27 cellular contexts compared by ENCODE assay signal in genomic region chr21:42330380-42331336, GRCh38. TPM values are rescaled to one million over a fixed set of nuclear protein-coding genes. Genes with fewer than 3 reads are reported as not detected.
DNase-seq lines count a peak whose midpoint lies in the region; ATAC-seq and TF ChIP-seq lines count a peak whose summit lies in the region.
"Had no signal": no experiment of that assay in that cellular context is flagged by ENCODE, and none has a peak within 500 bp of the region (broad histone marks: within the 10 kb centered on the region; RNA-seq: fewer than 3 reads in every experiment).

No MANE protein-coding gene starts in this region.

- H3K27me3 Mint-ChIP-seq in activated naive CD8-positive, alpha-beta T cell treated with anti-CD3 and anti-CD28 coated beads, Interleukin-2, amount 10 ng/mL, durations not matched to agents 7 days and 5 days, result peaks cover 45% of the 10 kb centered on the region
- H3K27me3 Mint-ChIP-seq in activated naive CD8-positive, alpha-beta T cell treated with anti-CD3 and anti-CD28 coated beads, Interleukin-2, amount 50 U/mL, for 24 hours, result peaks cover 7% of the 10 kb centered on the region

- peak overlapping the region; percentile 3 for H3K27ac Mint-ChIP-seq in activated naive CD8-positive, alpha-beta T cell treated with anti-CD3 and anti-CD28 coated beads, Interleukin-2, amount 10 ng/mL, durations not matched to agents 7 days and 5 days
- no peak overlapping the region for H3K27ac Mint-ChIP-seq in activated naive CD8-positive, alpha-beta T cell treated with anti-CD3 and anti-CD28 coated beads, Interleukin-2, amount 50 U/mL, for 24 hours
- H3K27ac Mint-ChIP-seq: activated CD4-positive, alpha-beta memory T cell treated with anti-CD3 and anti-CD28 coated beads for 36 hours; activated naive CD4-positive, alpha-beta T cell treated with anti-CD3 and anti-CD28 coated beads, Interleukin-2, amount 50 U/mL, for 72 hours; activated T-cell treated with anti-CD3 and anti-CD28 coated beads, Interleukin-2, amount 50 U/mL, for 72 hours; HFFc6; stimulated activated naive CD8-positive, alpha-beta T cell treated with anti-CD3 and anti-CD28 coated beads, Interleukin-15, Interleukin-2, amounts not matched to agents 100 ng/mL and 50 ng/mL, for 24 hours; T-helper 2 cell treated with Interferon-gamma antibody and Interleukin-4, amounts not matched to agents 5 μg/mL and 100 μg/mL, for 36 hours had no signal

- H3K36me3 ChIP-seq in Loucy (ENCODE audit: insufficient read depth, low read length), result no peaks in the 10 kb centered on the region; the same call in 1 of the 2 replicates
- H3K36me3 ChIP-seq in hepatocyte (replicated peaks; ENCODE audit: insufficient read depth, low read depth), result no peaks in the 10 kb centered on the region
- H3K36me3 ChIP-seq: esophagus muscularis mucosa, tibial nerve had no signal

- no peak for DNase-seq in activated naive CD8-positive, alpha-beta T cell treated with anti-CD3 and anti-CD28 coated beads, Interleukin-2, amount 10 ng/mL, durations not matched to agents 7 days and 5 days
- no peak for DNase-seq in activated naive CD8-positive, alpha-beta T cell treated with anti-CD3 and anti-CD28 coated beads, Interleukin-2, amount 50 U/mL, for 24 hours
- no peak for DNase-seq in hepatocyte (ENCODE audit: low spot score)
- no peak for DNase-seq in iPS-NIHi7 (ENCODE audit: extremely low spot score)
- no peak for DNase-seq in RKO (ENCODE audit: low spot score)
- DNase-seq: activated CD4-positive, alpha-beta memory T cell treated with anti-CD3 and anti-CD28 coated beads for 36 hours; activated T-cell treated with anti-CD3 and anti-CD28 coated beads, Interleukin-2, amount 50 U/mL, for 72 hours; CD4-positive, CD25-positive, alpha-beta regulatory T cell; effector CD8-positive, alpha-beta T cell; HFFc6; kidney glomerular epithelial cell; mesenchymal stem cell; naive thymus-derived CD8-positive, alpha-beta T cell; NCI-H1694; NCI-H2227 treated with DMSO at 0.1 percent for 48 hours; SK-N-SH had no signal

- H3K4me1 ChIP-seq in Loucy (ENCODE audit: insufficient read depth, low read length, poor library complexity, severe bottlenecking) (no peaks in the 10 kb centered on the region), hepatocyte (ENCODE audit: insufficient read depth) (peaks cover 25% of the 10 kb centered on the region)
- H3K4me1 ChIP-seq: esophagus muscularis mucosa, parathyroid adenoma, tibial nerve had no signal

- no peak for ATAC-seq in activated naive CD8-positive, alpha-beta T cell treated with anti-CD3 and anti-CD28 coated beads, Interleukin-2, amount 10 ng/mL, durations not matched to agents 7 days and 5 days (ENCODE audit: low read depth)
- ATAC-seq in activated naive CD8-positive, alpha-beta T cell treated with anti-CD3 and anti-CD28 coated beads, Interleukin-2, amount 50 U/mL, for 24 hours, result no peak
- ATAC-seq in GM21619 (IDR thresholded peaks at IDR 0.05; ENCODE audit: unreplicated experiment) (no peak), HG03521 (IDR thresholded peaks at IDR 0.05; ENCODE audit: unreplicated experiment) (no peak)
- ATAC-seq: activated naive CD4-positive, alpha-beta T cell treated with anti-CD3 and anti-CD28 coated beads, Interleukin-2, amount 50 U/mL, for 72 hours; activated T-cell treated with anti-CD3 and anti-CD28 coated beads, Interleukin-2, amount 50 U/mL, for 72 hours; naive thymus-derived CD8-positive, alpha-beta T cell had no signal

- H3K9me3 Mint-ChIP-seq in activated naive CD8-positive, alpha-beta T cell treated with anti-CD3 and anti-CD28 coated beads, Interleukin-2, amount 10 ng/mL, durations not matched to agents 7 days and 5 days, result peaks cover 9% of the 10 kb centered on the region
- peaks cover 11% of the 10 kb centered on the region for H3K9me3 Mint-ChIP-seq in activated naive CD8-positive, alpha-beta T cell treated with anti-CD3 and anti-CD28 coated beads, Interleukin-2, amount 50 U/mL, for 24 hours

- POLR2A ChIA-PET in activated naive CD8-positive, alpha-beta T cell treated with anti-CD3 and anti-CD28 coated beads, Interleukin-2, amount 10 ng/mL, durations not matched to agents 7 days and 5 days (lab: Charles Lee), result no interaction called here

- H3K9me2 ChIP-seq in Loucy (replicated peaks; ENCODE audit: low read depth, low read length) (no peaks in the 10 kb centered on the region), hepatocyte (replicated peaks; ENCODE audit: insufficient read depth) (no peaks in the 10 kb centered on the region)
- H3K9me2 ChIP-seq: SK-N-SH had no signal

- no peaks in the 10 kb centered on the region for H3K4me1 Mint-ChIP-seq in activated naive CD8-positive, alpha-beta T cell treated with anti-CD3 and anti-CD28 coated beads, Interleukin-2, amount 10 ng/mL, durations not matched to agents 7 days and 5 days
- H3K4me1 Mint-ChIP-seq in activated naive CD8-positive, alpha-beta T cell treated with anti-CD3 and anti-CD28 coated beads, Interleukin-2, amount 50 U/mL, for 24 hours, result no peaks in the 10 kb centered on the region
- H3K4me1 Mint-ChIP-seq: CD4-positive, CD25-positive, alpha-beta regulatory T cell; naive thymus-derived CD8-positive, alpha-beta T cell had no signal

- H2AFZ ChIP-seq in Loucy (ENCODE audit: low read length) (no peak overlapping the region), hepatocyte (no peak overlapping the region)
- H2AFZ ChIP-seq: parathyroid adenoma had no signal

- H3K9ac ChIP-seq in Loucy (ENCODE audit: low read depth, low read length, poor library complexity, severe bottlenecking), result no peak overlapping the region
- H3K9ac ChIP-seq: parathyroid adenoma, SK-N-SH had no signal

- H3K27me3 ChIP-seq in Loucy (ENCODE audit: insufficient read depth, low read length, poor library complexity, severe bottlenecking) (no peaks in the 10 kb centered on the region), hepatocyte (no peaks in the 10 kb centered on the region)
- H3K27me3 ChIP-seq: tibial nerve had no signal

- no peak overlapping the region for H3K4me3 Mint-ChIP-seq in activated naive CD8-positive, alpha-beta T cell treated with anti-CD3 and anti-CD28 coated beads, Interleukin-2, amount 10 ng/mL, durations not matched to agents 7 days and 5 days
- no peak overlapping the region for H3K4me3 Mint-ChIP-seq in activated naive CD8-positive, alpha-beta T cell treated with anti-CD3 and anti-CD28 coated beads, Interleukin-2, amount 50 U/mL, for 24 hours
- H3K4me3 Mint-ChIP-seq: activated CD4-positive, alpha-beta memory T cell treated with anti-CD3 and anti-CD28 coated beads for 36 hours; activated T-cell treated with anti-CD3 and anti-CD28 coated beads, Interleukin-2, amount 50 U/mL, for 72 hours; HFFc6; naive thymus-derived CD8-positive, alpha-beta T cell; stimulated activated naive CD8-positive, alpha-beta T cell treated with anti-CD3 and anti-CD28 coated beads, Interleukin-15, Interleukin-2, amounts not matched to agents 100 ng/mL and 50 ng/mL, for 24 hours; T-helper 2 cell treated with Interferon-gamma antibody and Interleukin-4, amounts not matched to agents 5 μg/mL and 100 μg/mL, for 36 hours had no signal

- no peak overlapping the region for H3K4me3 ChIP-seq in Loucy (ENCODE audit: low read length, poor library complexity, severe bottlenecking)
- no peak overlapping the region for H3K4me3 ChIP-seq in hepatocyte
- H3K4me3 ChIP-seq: esophagus muscularis mucosa, tibial nerve had no signal

- no peak overlapping the region for H3K4me2 ChIP-seq in Loucy (ENCODE audit: low read depth, low read length, poor library complexity, severe bottlenecking)
- H3K4me2 ChIP-seq in hepatocyte, result peak overlapping the region; percentile 34
- H3K4me2 ChIP-seq: SK-N-SH had no signal

- H3K27ac ChIP-seq in hepatocyte, result peak overlapping the region; percentile 80
- H3K27ac ChIP-seq: esophagus muscularis mucosa, HL-60, parathyroid adenoma, tibial nerve had no signal

- peak; percentile 19; the same call in 1 of the 2 replicates for TF ChIP-seq CTCF in Loucy (conservative IDR thresholded peaks at IDR 0.05; ENCODE audit: low read length)
- TF ChIP-seq CTCF in hepatocyte (IDR thresholded peaks at IDR 0.05; ENCODE audit: poor library complexity), result no peak

- no peaks in the 10 kb centered on the region for H3F3A ChIP-seq in Loucy (ENCODE audit: low read depth)

- H3K79me2 ChIP-seq in Loucy (ENCODE audit: insufficient read depth, low read length) (no peaks in the 10 kb centered on the region), hepatocyte (no peaks in the 10 kb centered on the region)
- H3K79me2 ChIP-seq: parathyroid adenoma had no signal

- H3K9me3 ChIP-seq in Loucy (ENCODE audit: insufficient read depth, low read depth, low read length), result peaks cover 9% of the 10 kb centered on the region; the same call in 1 of the 2 replicates
- H3K9me3 ChIP-seq in hepatocyte (ENCODE audit: low read depth), result no peaks in the 10 kb centered on the region
- H3K9me3 ChIP-seq: SK-N-SH had no signal

- H4K20me1 ChIP-seq in Loucy (ENCODE audit: insufficient read depth, low read length, poor library complexity, severe bottlenecking) (no peaks in the 10 kb centered on the region), hepatocyte (ENCODE audit: insufficient read depth, poor library complexity, severe bottlenecking) (no peaks in the 10 kb centered on the region)

- 56% methylated on average over 4 of the region's 4 CpGs for WGBS in hepatocyte (ENCODE audit: low lambda C conversion rate, missing lambda C conversion rate)

- H3K36me3 Mint-ChIP-seq in activated naive CD8-positive, alpha-beta T cell treated with anti-CD3 and anti-CD28 coated beads, Interleukin-2, amount 10 ng/mL, durations not matched to agents 7 days and 5 days, result peaks cover 6% of the 10 kb centered on the region
- no peaks in the 10 kb centered on the region for H3K36me3 Mint-ChIP-seq in activated naive CD8-positive, alpha-beta T cell treated with anti-CD3 and anti-CD28 coated beads, Interleukin-2, amount 50 U/mL, for 24 hours (ENCODE audit: low read depth)

RNA-seq across cellular contexts. Expression of gene TFF3, which starts 15.4 kb away (rescaled TPM):
- not detected for total RNA-seq in activated naive CD8-positive, alpha-beta T cell treated with anti-CD3 and anti-CD28 coated beads, Interleukin-2, amount 10 ng/mL, durations not matched to agents 7 days and 5 days
- 84.4 and 92.0 TPM in 2 replicates for total RNA-seq in hepatocyte
- 589 and 696 TPM in 2 replicates for polyA plus RNA-seq in hepatocyte
- total RNA-seq: activated CD4-positive, alpha-beta memory T cell treated with anti-CD3 and anti-CD28 coated beads for 36 hours; activated naive CD4-positive, alpha-beta T cell treated with anti-CD3 and anti-CD28 coated beads, Interleukin-2, amount 50 U/mL, for 72 hours; activated T-cell treated with anti-CD3 and anti-CD28 coated beads, Interleukin-2, amount 50 U/mL, for 72 hours; CD4-positive, CD25-positive, alpha-beta regulatory T cell; HFFc6; naive thymus-derived CD8-positive, alpha-beta T cell had no signal
- polyA plus RNA-seq: CD4-positive, CD25-positive, alpha-beta regulatory T cell; naive thymus-derived CD8-positive, alpha-beta T cell; SK-N-SH had no signal

RNA-seq across cellular contexts. Expression of gene TFF2, which starts 20.1 kb away (rescaled TPM):
- total RNA-seq in activated naive CD8-positive, alpha-beta T cell treated with anti-CD3 and anti-CD28 coated beads, Interleukin-2, amount 10 ng/mL, durations not matched to agents 7 days and 5 days, result not detected
- total RNA-seq in hepatocyte, result 15.5 and 23.9 TPM in 2 replicates
- 28.1 and 58.7 TPM in 2 replicates for polyA plus RNA-seq in hepatocyte
- total RNA-seq: activated CD4-positive, alpha-beta memory T cell treated with anti-CD3 and anti-CD28 coated beads for 36 hours; activated naive CD4-positive, alpha-beta T cell treated with anti-CD3 and anti-CD28 coated beads, Interleukin-2, amount 50 U/mL, for 72 hours; activated T-cell treated with anti-CD3 and anti-CD28 coated beads, Interleukin-2, amount 50 U/mL, for 72 hours; CD4-positive, CD25-positive, alpha-beta regulatory T cell; esophagus muscularis mucosa; HFFc6; naive thymus-derived CD8-positive, alpha-beta T cell; tibial nerve had no signal
- polyA plus RNA-seq: CD4-positive, CD25-positive, alpha-beta regulatory T cell; naive thymus-derived CD8-positive, alpha-beta T cell; SK-N-SH had no signal

RNA-seq across cellular contexts. Expression of gene TFF1, which starts 35.7 kb away (rescaled TPM):
- total RNA-seq in activated naive CD8-positive, alpha-beta T cell treated with anti-CD3 and anti-CD28 coated beads, Interleukin-2, amount 10 ng/mL, durations not matched to agents 7 days and 5 days, result not detected
- total RNA-seq in hepatocyte, result 57.4 and 84.2 TPM in 2 replicates
- polyA plus RNA-seq in hepatocyte, result 140 and 221 TPM in 2 replicates
- total RNA-seq: activated CD4-positive, alpha-beta memory T cell treated with anti-CD3 and anti-CD28 coated beads for 36 hours; activated naive CD4-positive, alpha-beta T cell treated with anti-CD3 and anti-CD28 coated beads, Interleukin-2, amount 50 U/mL, for 72 hours; CD4-positive, CD25-positive, alpha-beta regulatory T cell; esophagus muscularis mucosa; HFFc6; M059J; naive thymus-derived CD8-positive, alpha-beta T cell; tibial nerve had no signal
- polyA plus RNA-seq: CD4-positive, CD25-positive, alpha-beta regulatory T cell; naive thymus-derived CD8-positive, alpha-beta T cell; SK-N-SH had no signal

Comparison
In these comparisons a context has a peak if more than half of its experiments do, and no peak if none do; other contexts are left out.
1. RNA of gene TFF3, which starts 15.4 kb away (total RNA-seq): 84.4 to 92.0 TPM in hepatocyte; not detected in activated naive CD8-positive, alpha-beta T cell treated with anti-CD3 and anti-CD28 coated beads, Interleukin-2, amount 10 ng/mL, durations not matched to agents 7 days and 5 days; every median in the first group is over 10 times any median in the second.
2. RNA of gene TFF2, which starts 20.1 kb away (total RNA-seq): 15.5 to 23.9 TPM in hepatocyte; not detected in activated naive CD8-positive, alpha-beta T cell treated with anti-CD3 and anti-CD28 coated beads, Interleukin-2, amount 10 ng/mL, durations not matched to agents 7 days and 5 days; every median in the first group is over 10 times any median in the second.
3. RNA of gene TFF1, which starts 35.7 kb away (total RNA-seq): 57.4 to 84.2 TPM in hepatocyte; not detected in activated naive CD8-positive, alpha-beta T cell treated with anti-CD3 and anti-CD28 coated beads, Interleukin-2, amount 10 ng/mL, durations not matched to agents 7 days and 5 days; every median in the first group is over 10 times any median in the second.